15 cellular contexts compared by ENCODE assay signal in the genomic region with DNA sequence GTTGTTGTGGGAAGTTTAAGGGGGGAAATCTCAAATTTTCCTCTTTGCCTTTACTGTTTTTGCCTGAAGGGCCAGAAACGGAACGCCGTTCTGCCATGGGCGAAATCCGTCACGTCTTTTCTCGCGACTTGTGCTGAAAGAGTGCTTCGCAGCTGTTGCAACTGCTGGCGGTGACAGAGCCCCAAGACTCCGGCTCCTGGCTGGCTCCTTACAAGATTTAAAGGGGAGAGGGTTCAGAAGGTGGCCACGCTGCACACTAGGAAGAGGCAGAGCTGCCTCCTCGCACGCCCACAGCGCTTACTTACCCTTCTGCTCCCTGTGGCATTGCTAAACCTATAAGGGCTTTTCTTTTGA.
DNase-seq lines count a peak whose midpoint lies in the region; ATAC-seq and TF ChIP-seq lines count a peak whose summit lies in the region.
"Had no signal": no experiment of that assay in that cellular context is flagged by ENCODE, and none has a peak within 500 bp of the region (broad histone marks: within the 10 kb centered on the region; RNA-seq: fewer than 3 reads in every experiment).

No MANE protein-coding gene starts in this region.

- H3K36me3 ChIP-seq in GM23248 (ENCODE audit: low read depth) (no peaks in the 10 kb centered on the region), muscle layer of duodenum (ENCODE audit: control insufficient read depth in 1 of 2, insufficient read depth in 2 of 2, low read length in 2 of 2) (no peaks in the 10 kb centered on the region)
- H3K36me3 ChIP-seq: brain microvascular endothelial cell, tibial artery had no signal

- no peak overlapping the region for H3K27ac ChIP-seq in GM23248
- no peak overlapping the region for H3K27ac ChIP-seq in muscle layer of duodenum (ENCODE audit: low read length)
- H3K27ac ChIP-seq in substantia nigra (ENCODE audit: low read depth, low read length, poor library complexity, severe bottlenecking) = peak overlapping the region; percentile 2
- H3K27ac ChIP-seq: brain microvascular endothelial cell, tibial artery had no signal

- no peak for TF ChIP-seq CTCF in choroid plexus epithelial cell (conservative IDR thresholded peaks at IDR 0.05; ENCODE audit: low read depth, low read length)

- H3K79me2 ChIP-seq in GM23248 (ENCODE audit: insufficient read depth) = no peaks in the 10 kb centered on the region

- H3F3A ChIP-seq in GM23248 (ENCODE audit: insufficient read depth) = no peaks in the 10 kb centered on the region

- no peaks in the 10 kb centered on the region for H3K4me1 ChIP-seq in GM23248 (ENCODE audit: insufficient read depth)
- H3K4me1 ChIP-seq in muscle layer of duodenum (ENCODE audit: control insufficient read depth in 1 of 2, insufficient read depth in 2 of 2, low read length in 2 of 2) = peaks cover 0 to 11% of the 10 kb centered on the region in 2 donors

- peak overlapping the region; percentile 64 for H3K4me3 ChIP-seq in GM23248
- peak overlapping the region; percentile 8 for H3K4me3 ChIP-seq in choroid plexus epithelial cell (ENCODE audit: low read depth, low read length)
- H3K4me3 ChIP-seq in muscle layer of duodenum (ENCODE audit: low read depth in 1 of 2, low read length in 2 of 2) = peak overlapping the region; percentile 34 to 59
- H3K4me3 ChIP-seq: tibial artery had no signal

- H3K27me3 ChIP-seq in GM23248 (replicated peaks; ENCODE audit: insufficient read depth) (peaks cover 42% of the 10 kb centered on the region), muscle layer of duodenum (ENCODE audit: low read depth, low read length) (peaks cover 6% of the 10 kb centered on the region)

- no peak for ATAC-seq in GM21528 (IDR thresholded peaks at IDR 0.05; ENCODE audit: low FRiP score, unreplicated experiment)
- ATAC-seq in stimulated activated memory B cell treated with anti-CD40 and anti-IgM and Interleukin-4, amounts not matched to agents 10 μg/mL and 1 μg/mL and 100 μg/mL, for 72 hours = no peak
- ATAC-seq in HG02623 (IDR thresholded peaks at IDR 0.05; ENCODE audit: unreplicated experiment) = no peak
- ATAC-seq: natural killer cell treated with Interleukin-12 subunit alpha and Interleukin-12 subunit beta and Interleukin-15 and Interleukin-18, amount 100 ng/mL, for 72 hours had no signal

- peak overlapping the region; percentile 78 for H3K4me2 ChIP-seq in GM23248 (ENCODE audit: unreplicated experiment)

- no peaks in the 10 kb centered on the region for H3K36me3 Mint-ChIP-seq in stimulated activated memory B cell treated with anti-CD40 and anti-IgM and Interleukin-4, amounts not matched to agents 10 μg/mL and 1 μg/mL and 100 μg/mL, for 72 hours
- H3K36me3 Mint-ChIP-seq: CD8-positive, alpha-beta memory T cell; natural killer cell treated with Interleukin-12 subunit alpha and Interleukin-12 subunit beta and Interleukin-15 and Interleukin-18, amount 100 ng/mL, for 72 hours had no signal

- H3K9me2 ChIP-seq in GM23248 (ENCODE audit: insufficient read depth) = no peaks in the 10 kb centered on the region

- 3% methylated on average over 15 of the region's 15 CpGs for WGBS in GM23248 (ENCODE audit: low coverage in 1 of 2, low lambda C conversion rate in 2 of 2, missing lambda C conversion rate in 2 of 2), 2 experiments

- DNase-seq in GM23248 (peak; percentile 60), choroid plexus epithelial cell (ENCODE audit: low read depth) (peak; percentile 8), substantia nigra (lab: John Stamatoyannopoulos, UW) (peak in 1 of 49 donors; percentile 34)
- DNase-seq in stimulated activated naive CD4-positive, alpha-beta T cell (lab: John Stamatoyannopoulos, UW) = no peak
- DNase-seq: brain microvascular endothelial cell; CD8-positive, alpha-beta memory T cell; erythroblast; NCI-H2227 treated with DMSO at 0.1 percent for 48 hours; stimulated activated CD4-positive, alpha-beta T cell treated with anti-CD3 and anti-CD28 coated beads, Interleukin-4, amount 100 ng/mL, for 24 hours; tibial artery had no signal

- H3K4me1 Mint-ChIP-seq in stimulated activated memory B cell treated with anti-CD40 and anti-IgM and Interleukin-4, amounts not matched to agents 10 μg/mL and 1 μg/mL and 100 μg/mL, for 72 hours = no peaks in the 10 kb centered on the region

- peaks cover 5% of the 10 kb centered on the region for H3K9me3 Mint-ChIP-seq in stimulated activated memory B cell treated with anti-CD40 and anti-IgM and Interleukin-4, amounts not matched to agents 10 μg/mL and 1 μg/mL and 100 μg/mL, for 72 hours
- H3K9me3 Mint-ChIP-seq: CD8-positive, alpha-beta memory T cell; natural killer cell treated with Interleukin-12 subunit alpha and Interleukin-12 subunit beta and Interleukin-15 and Interleukin-18, amount 100 ng/mL, for 72 hours had no signal

- H4K20me1 ChIP-seq in GM23248 (ENCODE audit: insufficient read depth) = no peaks in the 10 kb centered on the region

- H3K9me3 ChIP-seq in GM23248 (ENCODE audit: low read depth) (no peaks in the 10 kb centered on the region), muscle layer of duodenum (ENCODE audit: control insufficient read depth in 1 of 2, low read length in 2 of 2) (no peaks in the 10 kb centered on the region)
- H3K9me3 ChIP-seq: tibial artery had no signal

- H3K27ac Mint-ChIP-seq in stimulated activated memory B cell treated with anti-CD40 and anti-IgM and Interleukin-4, amounts not matched to agents 10 μg/mL and 1 μg/mL and 100 μg/mL, for 72 hours = no peak overlapping the region
- H3K27ac Mint-ChIP-seq: CD8-positive, alpha-beta memory T cell; natural killer cell treated with Interleukin-12 subunit alpha and Interleukin-12 subunit beta and Interleukin-15 and Interleukin-18, amount 100 ng/mL, for 72 hours had no signal

- H3K4me3 Mint-ChIP-seq in stimulated activated memory B cell treated with anti-CD40 and anti-IgM and Interleukin-4, amounts not matched to agents 10 μg/mL and 1 μg/mL and 100 μg/mL, for 72 hours = no peak overlapping the region
- H3K4me3 Mint-ChIP-seq: CD8-positive, alpha-beta memory T cell; natural killer cell treated with Interleukin-12 subunit alpha and Interleukin-12 subunit beta and Interleukin-15 and Interleukin-18, amount 100 ng/mL, for 72 hours had no signal

- H2AFZ ChIP-seq in GM23248 = peak overlapping the region; percentile 64

- peak overlapping the region; percentile 30; the same call in 1 of the 2 replicates for H3K9ac ChIP-seq in GM23248

- no peaks in the 10 kb centered on the region for H3K27me3 Mint-ChIP-seq in stimulated activated memory B cell treated with anti-CD40 and anti-IgM and Interleukin-4, amounts not matched to agents 10 μg/mL and 1 μg/mL and 100 μg/mL, for 72 hours

- in situ Hi-C loops in GM23248 (cut with MboI) = loop anchor here (25.0 kb wide), 1 partner anchor 1545 kb away; no protein-coding TSS in a partner anchor

Comparison
In these comparisons a context has a peak if more than half of its experiments do, and no peak if none do; other contexts are left out.
1. DNase-seq: peak in GM23248 (single experiment) and choroid plexus epithelial cell (single experiment); none in stimulated activated naive CD4-positive, alpha-beta T cell (0 of 6).
2. H3K4me3 ChIP-seq: peak in every context shown above with its lines; median percentile 64 in GM23248; 46 in muscle layer of duodenum; 8 in choroid plexus epithelial cell.